In genomic region chr3:54988302-54989022, GRCh38 we compare ENCODE assay signal across 8 cellular contexts.
DNase-seq lines count a peak whose midpoint lies in the region; ATAC-seq and TF ChIP-seq lines count a peak whose summit lies in the region.

No MANE protein-coding gene starts in this region.

- H3K27ac Mint-ChIP-seq in activated naive CD8-positive, alpha-beta T cell treated with anti-CD3 and anti-CD28 coated beads, Interleukin-2, amount 50 U/mL, for 24 hours, result no peak overlapping the region
- no peak overlapping the region for H3K27ac Mint-ChIP-seq in stimulated activated memory B cell treated with anti-CD40 and anti-IgM and Interleukin-4, amounts not matched to agents 10 μg/mL and 1 μg/mL and 100 μg/mL, for 72 hours

- H3K4me3 ChIP-seq in fibroblast of mammary gland (ENCODE audit: control insufficient read depth, low read depth, low read length), result no peak overlapping the region

- H3K4me3 Mint-ChIP-seq in activated naive CD8-positive, alpha-beta T cell treated with anti-CD3 and anti-CD28 coated beads, Interleukin-2, amount 50 U/mL, for 24 hours, result no peak overlapping the region
- no peak overlapping the region for H3K4me3 Mint-ChIP-seq in stimulated activated memory B cell treated with anti-CD40 and anti-IgM and Interleukin-4, amounts not matched to agents 10 μg/mL and 1 μg/mL and 100 μg/mL, for 72 hours

- TF ChIP-seq CTCF in fibroblast of mammary gland (conservative IDR thresholded peaks at IDR 0.05; ENCODE audit: control insufficient read depth, insufficient read depth, low read depth, low read length), result no peak

- H3K36me3 Mint-ChIP-seq in activated naive CD8-positive, alpha-beta T cell treated with anti-CD3 and anti-CD28 coated beads, Interleukin-2, amount 50 U/mL, for 24 hours (ENCODE audit: low read depth), result no peaks in the 10 kb centered on the region
- H3K36me3 Mint-ChIP-seq in stimulated activated memory B cell treated with anti-CD40 and anti-IgM and Interleukin-4, amounts not matched to agents 10 μg/mL and 1 μg/mL and 100 μg/mL, for 72 hours, result no peaks in the 10 kb centered on the region

- H3K27me3 Mint-ChIP-seq in activated naive CD8-positive, alpha-beta T cell treated with anti-CD3 and anti-CD28 coated beads, Interleukin-2, amount 50 U/mL, for 24 hours, result no peaks in the 10 kb centered on the region
- H3K27me3 Mint-ChIP-seq in stimulated activated memory B cell treated with anti-CD40 and anti-IgM and Interleukin-4, amounts not matched to agents 10 μg/mL and 1 μg/mL and 100 μg/mL, for 72 hours, result no peaks in the 10 kb centered on the region

- peaks cover 7% of the 10 kb centered on the region for H3K9me3 Mint-ChIP-seq in activated naive CD8-positive, alpha-beta T cell treated with anti-CD3 and anti-CD28 coated beads, Interleukin-2, amount 50 U/mL, for 24 hours
- H3K9me3 Mint-ChIP-seq in stimulated activated memory B cell treated with anti-CD40 and anti-IgM and Interleukin-4, amounts not matched to agents 10 μg/mL and 1 μg/mL and 100 μg/mL, for 72 hours, result peaks cover 3% of the 10 kb centered on the region

- no peak for ATAC-seq in activated naive CD8-positive, alpha-beta T cell treated with anti-CD3 and anti-CD28 coated beads, Interleukin-2, amount 50 U/mL, for 24 hours
- ATAC-seq in stimulated activated memory B cell treated with anti-CD40 and anti-IgM and Interleukin-4, amounts not matched to agents 10 μg/mL and 1 μg/mL and 100 μg/mL, for 72 hours, result no peak

- no peaks in the 10 kb centered on the region for H3K4me1 Mint-ChIP-seq in activated naive CD8-positive, alpha-beta T cell treated with anti-CD3 and anti-CD28 coated beads, Interleukin-2, amount 50 U/mL, for 24 hours
- H3K4me1 Mint-ChIP-seq in stimulated activated memory B cell treated with anti-CD40 and anti-IgM and Interleukin-4, amounts not matched to agents 10 μg/mL and 1 μg/mL and 100 μg/mL, for 72 hours, result no peaks in the 10 kb centered on the region

- peak; percentile 13 for DNase-seq in Ammon's horn (ENCODE audit: low spot score)
- peak; percentile 80 for DNase-seq in NCI-H2171 treated with DMSO at 0.1 percent for 48 hours (lab: John Stamatoyannopoulos, UW)
- DNase-seq in fibroblast of mammary gland (ENCODE audit: low read depth), result peak; percentile 92
- peak; percentile 79 for DNase-seq in non-pigmented ciliary epithelial cell (ENCODE audit: low read depth)
- DNase-seq in activated naive CD8-positive, alpha-beta T cell treated with anti-CD3 and anti-CD28 coated beads, Interleukin-2, amount 50 U/mL, for 24 hours, result no peak
- DNase-seq in NCI-H1105 (lab: John Stamatoyannopoulos, UW), result no peak
- no peak for DNase-seq in stimulated activated CD8-positive, alpha-beta memory T cell treated with anti-CD3 and anti-CD28 coated beads, Interleukin-4, amount 100 ng/mL, for 48 hours

Comparison
In these comparisons a context has a peak if more than half of its experiments do, and no peak if none do; other contexts are left out.
1. DNase-seq: peak in Ammon's horn (single experiment), NCI-H2171 treated with DMSO at 0.1 percent for 48 hours (single experiment), fibroblast of mammary gland (single experiment) and non-pigmented ciliary epithelial cell (single experiment); none in activated naive CD8-positive, alpha-beta T cell treated with anti-CD3 and anti-CD28 coated beads, Interleukin-2, amount 50 U/mL, for 24 hours (single experiment), NCI-H1105 (single experiment) and stimulated activated CD8-positive, alpha-beta memory T cell treated with anti-CD3 and anti-CD28 coated beads, Interleukin-4, amount 100 ng/mL, for 48 hours (single experiment).